In genomic region chr12:121240484-121241202, GRCh38 we compare ENCODE assay signal across 8 cellular contexts. TPM values are rescaled to one million over a fixed set of nuclear protein-coding genes. Genes with fewer than 3 reads are reported as not detected.
DNase-seq lines count a peak whose midpoint lies in the region; ATAC-seq, FAIRE-seq and TF ChIP-seq lines count a peak whose summit lies in the region.

No MANE protein-coding gene starts in this region.

- peak overlapping the region; percentile 73 to 92 for H3K27ac Mint-ChIP-seq in natural killer cell treated with Interleukin-12 subunit alpha and Interleukin-12 subunit beta and Interleukin-15 and Interleukin-18, amount 100 ng/mL, for 72 hours

- ATAC-seq in natural killer cell treated with Interleukin-12 subunit alpha and Interleukin-12 subunit beta and Interleukin-15 and Interleukin-18, amount 100 ng/mL, for 72 hours, result peak; percentile 87

- no peak for TF ChIP-seq POLR2A in GM12891 (IDR thresholded peaks at IDR 0.05; ENCODE audit: low read depth, low read length)

- no peaks in the 10 kb centered on the region for H3K27me3 Mint-ChIP-seq in natural killer cell treated with Interleukin-12 subunit alpha and Interleukin-12 subunit beta and Interleukin-15 and Interleukin-18, amount 100 ng/mL, for 72 hours

- H3K9me3 Mint-ChIP-seq in natural killer cell treated with Interleukin-12 subunit alpha and Interleukin-12 subunit beta and Interleukin-15 and Interleukin-18, amount 100 ng/mL, for 72 hours, result no peaks in the 10 kb centered on the region

- DNase-seq in GM12891 (ENCODE audit: insufficient read length, low spot score), result no peak
- peak; percentile 96 for DNase-seq in activated CD4-positive, alpha-beta T cell treated with anti-CD3 and anti-CD28 coated beads, Interleukin-2, amount 50 U/mL, for 1 hour
- peak; percentile 91 for DNase-seq in effector CD4-positive, alpha-beta T cell
- DNase-seq in natural killer cell treated with Interleukin-12 subunit alpha and Interleukin-12 subunit beta and Interleukin-15 and Interleukin-18, amount 100 ng/mL, for 72 hours (ENCODE audit: low spot score), result peak; percentile 84
- DNase-seq in stimulated activated naive CD4-positive, alpha-beta T cell (lab: John Stamatoyannopoulos, UW), result peak; percentile 90 to 96 (median 94)
- DNase-seq in NCI-H774 (lab: John Stamatoyannopoulos, UW), result no peak
- no peak for DNase-seq in hepatic stellate cell (ENCODE audit: low spot score)
- DNase-seq in NCI-H69 (lab: John Stamatoyannopoulos, UW), result no peak

- no peaks in the 10 kb centered on the region for H3K36me3 Mint-ChIP-seq in natural killer cell treated with Interleukin-12 subunit alpha and Interleukin-12 subunit beta and Interleukin-15 and Interleukin-18, amount 100 ng/mL, for 72 hours

- H3K4me1 Mint-ChIP-seq in natural killer cell treated with Interleukin-12 subunit alpha and Interleukin-12 subunit beta and Interleukin-15 and Interleukin-18, amount 100 ng/mL, for 72 hours (ENCODE audit: low read depth in 2 of 2), result peaks cover 24 to 28% of the 10 kb centered on the region in 2 donors

- peak; percentile 38 for FAIRE-seq in GM12891 (lab: Jason Lieb, UNC)

- H3K4me3 Mint-ChIP-seq in natural killer cell treated with Interleukin-12 subunit alpha and Interleukin-12 subunit beta and Interleukin-15 and Interleukin-18, amount 100 ng/mL, for 72 hours, result peak overlapping the region; percentile 73

TF ChIP-seq in GM12891, 5 proteins besides CTCF, POLR2A, EP300 and RAD21:
- TF ChIP-seq POU2F2 (IDR thresholded peaks at IDR 0.05; ENCODE audit: low read depth, low read length), result no peak
- TF ChIP-seq POLR2AphosphoS5 (IDR thresholded peaks at IDR 0.05; ENCODE audit: low read depth, low read length), result no peak
- TF ChIP-seq SPI1 (IDR thresholded peaks at IDR 0.05; ENCODE audit: low read depth, low read length), result no peak
- TF ChIP-seq TAF1 (IDR thresholded peaks at IDR 0.05; ENCODE audit: low read depth, low read length), result no peak

RNA-seq across cellular contexts. Expression of gene P2RX4, which starts 30.7 kb away (rescaled TPM):
- 13.0 TPM for polyA plus RNA-seq in GM12891 (2012; ENCODE audit: low read depth, missing spikeins)
- total RNA-seq in natural killer cell treated with Interleukin-12 subunit alpha and Interleukin-12 subunit beta and Interleukin-15 and Interleukin-18, amount 100 ng/mL, for 72 hours, result 10 to 100 TPM; 39.8 to 46.6 TPM

RNA-seq across cellular contexts. Expression of gene CAMKK2, which starts 55.9 kb away (rescaled TPM):
- 14.9 TPM for polyA plus RNA-seq in GM12891 (2012; ENCODE audit: low read depth, missing spikeins)
- total RNA-seq in natural killer cell treated with Interleukin-12 subunit alpha and Interleukin-12 subunit beta and Interleukin-15 and Interleukin-18, amount 100 ng/mL, for 72 hours, result 10 to 100 TPM; 24.7 to 48.4 TPM

Comparison
In these comparisons a context has a peak if more than half of its experiments do, and no peak if none do; other contexts are left out.
1. DNase-seq: peak in activated CD4-positive, alpha-beta T cell treated with anti-CD3 and anti-CD28 coated beads, Interleukin-2, amount 50 U/mL, for 1 hour (single experiment), effector CD4-positive, alpha-beta T cell (single experiment), natural killer cell treated with Interleukin-12 subunit alpha and Interleukin-12 subunit beta and Interleukin-15 and Interleukin-18, amount 100 ng/mL, for 72 hours (single experiment) and stimulated activated naive CD4-positive, alpha-beta T cell (6 of 6); none in GM12891 (single experiment), NCI-H774 (single experiment), hepatic stellate cell (single experiment) and NCI-H69 (single experiment).